Comparison of ENCODE assay signal across 8 cellular contexts in genomic region chr22:38981659-38982007, GRCh38. TPM values are rescaled to one million over a fixed set of nuclear protein-coding genes. Genes with fewer than 3 reads are reported as not detected.
DNase-seq lines count a peak whose midpoint lies in the region; ATAC-seq and TF ChIP-seq lines count a peak whose summit lies in the region.

No MANE protein-coding gene starts in this region.

- H3K23ac ChIP-seq in IMR-90 (ENCODE audit: low read depth, low read length) = 0 out of 2 replicates have a peak overlapping the region, but pooled peaks have one; percentile 7

- no peak overlapping the region for H3K56ac ChIP-seq in IMR-90 (ENCODE audit: extremely low read depth, insufficient read depth, low read length)

- no peak for DNase-seq in Calu3
- DNase-seq in IMR-90 = no peak
- DNase-seq in epithelial cell of esophagus (ENCODE audit: low read depth) = peak; percentile 5
- no peak for DNase-seq in progenitor cell of endocrine pancreas (ENCODE audit: low spot score, unreplicated experiment)
- DNase-seq in DMS114 treated with DMSO at 0.1 percent for 48 hours (lab: John Stamatoyannopoulos, UW; ENCODE audit: unreplicated experiment) = no peak
- DNase-seq in NCI-H1092 (lab: John Stamatoyannopoulos, UW) = no peak
- DNase-seq in NCI-H2171 treated with DMSO at 0.1 percent for 48 hours (lab: John Stamatoyannopoulos, UW) = no peak

- H3K4ac ChIP-seq in IMR-90 (ENCODE audit: low read depth, low read length) = peak overlapping the region; percentile 64

- H2BK15ac ChIP-seq in IMR-90 (ENCODE audit: low read depth, low read length) = no peak overlapping the region

- H3K36me3 Mint-ChIP-seq in Calu3 (ENCODE audit: insufficient read depth, unreplicated experiment) (peaks cover 26% of the 10 kb centered on the region), progenitor cell of endocrine pancreas (ENCODE audit: insufficient read depth) (peaks cover 3% of the 10 kb centered on the region)

- H2BK5ac ChIP-seq in IMR-90 (ENCODE audit: low read depth, low read length, poor library complexity, severe bottlenecking) = no peak overlapping the region

- BruUV-seq in Calu3 (replicated peaks; lab: Mats Ljungman, UMichigan) = TSS peak; percentile 84
- BruUV-seq in IMR-90 (replicated peaks; lab: Mats Ljungman, UMichigan) = no TSS peak

- H2AFZ ChIP-seq in IMR-90 (replicated peaks; ENCODE audit: low read length, poor library complexity) = peak overlapping the region; percentile 79

- peak overlapping the region; percentile 48; the same call in 1 of the 2 replicates for H2AK5ac ChIP-seq in IMR-90 (ENCODE audit: low read depth, low read length)

- TF ChIP-seq POLR2A in IMR-90 (IDR thresholded peaks at IDR 0.05; ENCODE audit: low read depth, low read length) = no peak

- H2AK9ac ChIP-seq in IMR-90 (replicated peaks; ENCODE audit: low read depth, low read length, poor library complexity) = no peak overlapping the region

- POLR2A ChIA-PET in IMR-90 (lab: Charles Lee; ENCODE audit: unreplicated experiment) = no interaction called here

- TF ChIP-seq RAD21 in IMR-90 (IDR thresholded peaks at IDR 0.05; ENCODE audit: low read length) = no peak

- H4K5ac ChIP-seq in IMR-90 (ENCODE audit: low read depth, low read length) = no peak overlapping the region; the same call in 1 of the 2 replicates

- 0 out of 2 replicates have a peak overlapping the region, but pooled peaks have one; percentile 6 for H3K27ac ChIP-seq in IMR-90 (ENCODE audit: insufficient read depth, low read length)

- no peaks in the 10 kb centered on the region for H3K9me1 ChIP-seq in IMR-90 (ENCODE audit: insufficient read depth, low read length)

- CTCF ChIA-PET in Calu3 (lab: Charles Lee) = interaction anchor here (0.5 to 1.8 kb wide), 7 partner anchors 21 to 939 kb away, joined by 3 to 14 read pairs (median 3); no protein-coding TSS in a partner anchor
- CTCF ChIA-PET in IMR-90 (lab: Yijun Ruan, JAX) = interaction anchor here (0.8 to 1.0 kb wide), 2 partner anchors 8 to 22 kb away, joined by 4 to 6 read pairs; no protein-coding TSS in a partner anchor

- dilution Hi-C loops in IMR-90 (cut with HindIII; ENCODE audit: low sequenced_read_pairs, unreplicated experiment) = no loop called here

- H3K27me3 Mint-ChIP-seq in Calu3 (ENCODE audit: unreplicated experiment) = no peaks in the 10 kb centered on the region
- no peaks in the 10 kb centered on the region for H3K27me3 Mint-ChIP-seq in progenitor cell of endocrine pancreas

- H3K4me3 ChIP-seq in IMR-90 (ENCODE audit: insufficient read depth, low read depth, low read length) = no peak overlapping the region
- no peak overlapping the region for H3K4me3 ChIP-seq in epithelial cell of esophagus (ENCODE audit: low read length)

- peak overlapping the region; percentile 54 for H3K4me2 ChIP-seq in IMR-90 (ENCODE audit: low read depth, low read length)

- TF ChIP-seq CTCF in Calu3 (IDR thresholded peaks at IDR 0.05; ENCODE audit: unreplicated experiment) (no peak), IMR-90 (conservative IDR thresholded peaks at IDR 0.05; ENCODE audit: low read depth, low read length) (no peak), epithelial cell of esophagus (IDR thresholded peaks at IDR 0.05; ENCODE audit: insufficient read depth, low read depth, low read length, missing control alignments) (no peak), progenitor cell of endocrine pancreas (IDR thresholded peaks at IDR 0.05; ENCODE audit: unreplicated experiment) (no peak)

- no peak overlapping the region for H3K9ac ChIP-seq in IMR-90 (ENCODE audit: low read depth, low read length)

- H3K9me3 ChIP-seq in IMR-90 (ENCODE audit: control insufficient read depth, insufficient read depth, low read length) = no peaks in the 10 kb centered on the region; the same call in 1 of the 2 replicates

- no CpG with 5 or more reads among the region's 6 CpGs for WGBS in IMR-90 (ENCODE audit: extremely low coverage in 2 of 2, insufficient read length in 1 of 2), 2 experiments

- H3K79me1 ChIP-seq in IMR-90 (ENCODE audit: low read depth in 1 of 2, low read length in 2 of 2) = peaks cover 4 to 10% of the 10 kb centered on the region in 2 experiments; a peak in 2 of 4 replicates

- no peaks in the 10 kb centered on the region for H4K20me1 ChIP-seq in IMR-90 (ENCODE audit: insufficient read depth, low read length)

- ATAC-seq in IMR-90 (ENCODE audit: low read depth) (no peak), HG02884 (IDR thresholded peaks at IDR 0.05; ENCODE audit: unreplicated experiment) (no peak)

- H4K91ac ChIP-seq in IMR-90 (ENCODE audit: insufficient read depth, low read depth, low read length) = 0 out of 2 replicates have a peak overlapping the region, but pooled peaks have one; percentile 38

- H3K4me3 Mint-ChIP-seq in Calu3 (ENCODE audit: low read depth, unreplicated experiment) (peak overlapping the region; percentile 60), progenitor cell of endocrine pancreas (ENCODE audit: low read depth) (no peak overlapping the region)

- peak overlapping the region; percentile 16 to 70; a peak in 2 of 4 replicates for H4K8ac ChIP-seq in IMR-90 (ENCODE audit: low read depth in 2 of 2, low read length in 2 of 2)

- H3K27ac Mint-ChIP-seq in Calu3 (ENCODE audit: unreplicated experiment) (peak overlapping the region; percentile 89), progenitor cell of endocrine pancreas (peak overlapping the region; percentile 95)

- H3K4me1 ChIP-seq in IMR-90 (ENCODE audit: control insufficient read depth, insufficient read depth, low read length) = peaks cover 8% of the 10 kb centered on the region

- peak overlapping the region; percentile 88 for H3K14ac ChIP-seq in IMR-90 (replicated peaks; ENCODE audit: low read depth, low read length)

- H3K27me3 ChIP-seq in IMR-90 (ENCODE audit: control insufficient read depth, insufficient read depth, low read length) = no peaks in the 10 kb centered on the region

- peak overlapping the region; percentile 71; the same call in 1 of the 2 replicates for H2BK120ac ChIP-seq in IMR-90 (ENCODE audit: low read depth, low read length)

- H3K9me3 Mint-ChIP-seq in Calu3 (ENCODE audit: low read depth, unreplicated experiment) = peaks cover 3% of the 10 kb centered on the region
- peaks cover 9% of the 10 kb centered on the region for H3K9me3 Mint-ChIP-seq in progenitor cell of endocrine pancreas (ENCODE audit: low read depth)

- no peaks in the 10 kb centered on the region; the same call in 1 of the 2 replicates for H3K36me3 ChIP-seq in IMR-90 (ENCODE audit: control insufficient read depth, insufficient read depth, low read length)

- in situ Hi-C loops in IMR-90 (cut with MboI; ENCODE audit: low sequenced_read_pairs) = no loop called here

- H3K18ac ChIP-seq in IMR-90 (ENCODE audit: low read depth, low read length) = no peak overlapping the region

- H3K4me1 Mint-ChIP-seq in Calu3 (ENCODE audit: low read depth, unreplicated experiment) = peaks cover 10% of the 10 kb centered on the region
- H3K4me1 Mint-ChIP-seq in progenitor cell of endocrine pancreas (ENCODE audit: low read depth) = peaks cover 6% of the 10 kb centered on the region

- intact Hi-C loops in Calu3 (cut with micrococcal nuclease; ENCODE audit: unreplicated experiment) = loop anchor here (5.0 kb wide), 1 partner anchor 59 kb away; no protein-coding TSS in a partner anchor
- intact Hi-C loops in IMR-90 (cut with micrococcal nuclease) = loop anchor here (5.0 kb wide), 1 partner anchor 109 kb away; the partner anchor contains the start of gene CBX6

- H2BK20ac ChIP-seq in IMR-90 (ENCODE audit: low read depth, low read length) = peak overlapping the region; percentile 54; the same call in 1 of the 2 replicates

TF ChIP-seq in IMR-90, 13 proteins besides CTCF, POLR2A, EP300 and RAD21 (continues in another document):
- TF ChIP-seq MXI1 (IDR thresholded peaks at IDR 0.05; ENCODE audit: borderline replicate concordance, low read depth, low read length) = no peak
- TF ChIP-seq SMC3 (IDR thresholded peaks at IDR 0.05; ENCODE audit: low read depth, low read length) = no peak
- no peak for TF ChIP-seq NFE2L2 (IDR thresholded peaks at IDR 0.05; ENCODE audit: low read depth, low read length)
- no peak for TF ChIP-seq BHLHE40 (IDR thresholded peaks at IDR 0.05; ENCODE audit: low read depth, low read length)
- no peak for TF ChIP-seq CEBPB (IDR thresholded peaks at IDR 0.05; ENCODE audit: low read depth, low read length)
- no peak for TF ChIP-seq RCOR1 (IDR thresholded peaks at IDR 0.05; ENCODE audit: insufficient replicate concordance, low read length)
- no peak for TF ChIP-seq MAZ (IDR thresholded peaks at IDR 0.05; ENCODE audit: borderline replicate concordance, low read depth, low read length)
- TF ChIP-seq MAFK (IDR thresholded peaks at IDR 0.05; ENCODE audit: low read depth, low read length) = no peak

RNA-seq across cellular contexts. Expression of gene APOBEC3B, which starts 0.5 kb away (rescaled TPM):
- 43.2 and 43.3 TPM in 2 replicates for total RNA-seq in Calu3 (2022)
- total RNA-seq in IMR-90 (2012; rRNA removed) = 17.2 and 17.6 TPM in 2 replicates
- polyA plus RNA-seq in IMR-90 (2012; rRNA removed) = 34.2 and 35.1 TPM in 2 replicates
- polyA plus RNA-seq in IMR-90 (2012; cell fraction: cytosol; rRNA removed) = 19.0 and 30.1 TPM in 2 replicates
- polyA plus RNA-seq in IMR-90 (2012; cell fraction: nucleus; rRNA removed; ENCODE audit: low replicate concordance) = 11.0 and 11.8 TPM in 2 replicates
- total RNA-seq in progenitor cell of endocrine pancreas = 10.1 and 12.6 TPM in 2 replicates

RNA-seq across cellular contexts. Expression of gene APOBEC3A, which starts 24.2 kb away (rescaled TPM):
- total RNA-seq in Calu3 (2022) = not detected in 2 replicates
- not detected in 2 replicates for total RNA-seq in IMR-90 (2012; rRNA removed)
- not detected in 2 replicates for polyA plus RNA-seq in IMR-90 (2012; rRNA removed)
- not detected in 2 replicates for polyA plus RNA-seq in IMR-90 (2012; cell fraction: cytosol; rRNA removed)
- not detected in 2 replicates for polyA plus RNA-seq in IMR-90 (2012; cell fraction: nucleus; rRNA removed; ENCODE audit: low replicate concordance)
- not detected in 2 replicates for total RNA-seq in progenitor cell of endocrine pancreas

RNA-seq across cellular contexts. Expression of gene APOBEC3C, which starts 32.4 kb away (rescaled TPM):
- total RNA-seq in Calu3 (2022) (22.2 and 23.7 TPM in 2 replicates), IMR-90 (2012; rRNA removed) (5.6 and 6.6 TPM in 2 replicates), progenitor cell of endocrine pancreas (4.2 and 7.0 TPM in 2 replicates)
- 26.7 and 32.0 TPM in 2 replicates for polyA plus RNA-seq in IMR-90 (2012; rRNA removed)
- polyA plus RNA-seq in IMR-90 (2012; cell fraction: cytosol; rRNA removed) = 21.9 and 31.4 TPM in 2 replicates
- 17.7 and 30.2 TPM in 2 replicates for polyA plus RNA-seq in IMR-90 (2012; cell fraction: nucleus; rRNA removed; ENCODE audit: low replicate concordance)

RNA-seq across cellular contexts. Expression of gene APOBEC3D, which starts 39.3 kb away (rescaled TPM):
- total RNA-seq in Calu3 (2022) (1.1 and 1.8 TPM in 2 replicates), IMR-90 (2012; rRNA removed) (0.54 and 0.56 TPM in 2 replicates), progenitor cell of endocrine pancreas (2.0 and 2.4 TPM in 2 replicates)
- polyA plus RNA-seq in IMR-90 (2012; rRNA removed) = 0.44 and 0.51 TPM in 2 replicates
- polyA plus RNA-seq in IMR-90 (2012; cell fraction: cytosol; rRNA removed) = 0.11 and 0.20 TPM in 2 replicates
- 2.5 and 3.7 TPM in 2 replicates for polyA plus RNA-seq in IMR-90 (2012; cell fraction: nucleus; rRNA removed; ENCODE audit: low replicate concordance)

RNA-seq across cellular contexts. Expression of gene APOBEC3F, which starts 59.0 kb away (rescaled TPM):
- total RNA-seq in Calu3 (2022) (22.2 and 24.1 TPM in 2 replicates), IMR-90 (2012; rRNA removed) (3.4 and 4.2 TPM in 2 replicates), progenitor cell of endocrine pancreas (23.6 and 25.3 TPM in 2 replicates)
- polyA plus RNA-seq in IMR-90 (2012; rRNA removed) = 8.3 and 9.1 TPM in 2 replicates
- polyA plus RNA-seq in IMR-90 (2012; cell fraction: cytosol; rRNA removed) = 9.6 and 12.9 TPM in 2 replicates
- polyA plus RNA-seq in IMR-90 (2012; cell fraction: nucleus; rRNA removed; ENCODE audit: low replicate concordance) = 4.2 and 4.6 TPM in 2 replicates
